ENCODE assay signal across 14 cellular contexts in genomic region chr12:50690923-50691322, GRCh38.
DNase-seq lines count a peak whose midpoint lies in the region; ATAC-seq and TF ChIP-seq lines count a peak whose summit lies in the region.
"Had no signal": no experiment of that assay in that cellular context is flagged by ENCODE, and none has a peak within 500 bp of the region (broad histone marks: within the 10 kb centered on the region; RNA-seq: fewer than 3 reads in every experiment).

No MANE protein-coding gene starts in this region.

- H3K27ac ChIP-seq in left ventricle myocardium inferior (replicated peaks) = peak overlapping the region; percentile 38
- H3K27ac ChIP-seq in esophagus muscularis mucosa (replicated peaks in 1 of 4) = no peak overlapping the region
- no peak overlapping the region for H3K27ac ChIP-seq in tibial artery

- no peak for TF ChIP-seq POLR2A in esophagus muscularis mucosa (IDR thresholded peaks at IDR 0.05; ENCODE audit: low read depth)

- H3K27me3 ChIP-seq in left ventricle myocardium inferior (ENCODE audit: low read depth) (no peaks in the 10 kb centered on the region), esophagus muscularis mucosa (no peaks in the 10 kb centered on the region), tibial artery (no peaks in the 10 kb centered on the region)

- DNase-seq in astrocyte of the hippocampus (ENCODE audit: low read depth, low spot score) (peak; percentile 88), left ventricle myocardium inferior (peak; percentile 46), putamen (ENCODE audit: low spot score) (peak; percentile 85), esophagus muscularis mucosa (ENCODE audit: extremely low spot score) (no peak), tibial artery (no peak)
- DNase-seq: activated CD8-positive, alpha-beta memory T cell treated with anti-CD3 and anti-CD28 coated beads, Interleukin-2, amount 50 U/mL, for 4 hours; Caco-2; central memory CD4-positive, alpha-beta T cell; NCI-H1092; stimulated activated naive CD4-positive, alpha-beta T cell had no signal

- H3K36me3 ChIP-seq in left ventricle myocardium inferior (peaks cover 75% of the 10 kb centered on the region), esophagus muscularis mucosa (peaks cover 25 to 93% (median 67%) of the 10 kb centered on the region in 4 donors), tibial artery (peaks cover 32 to 93% (median 37%) of the 10 kb centered on the region in 3 donors)

- TF ChIP-seq RAD21 in Ishikawa (IDR thresholded peaks at IDR 0.05; ENCODE audit: low read depth) = no peak

- ATAC-seq in HG03196 (IDR thresholded peaks at IDR 0.05; ENCODE audit: unreplicated experiment) = no peak
- no peak for ATAC-seq in GM19467 (IDR thresholded peaks at IDR 0.05; ENCODE audit: unreplicated experiment)
- ATAC-seq: Panc1 had no signal

- H3K9me3 ChIP-seq in left ventricle myocardium inferior (replicated peaks) = no peaks in the 10 kb centered on the region
- H3K9me3 ChIP-seq in esophagus muscularis mucosa = no peaks in the 10 kb centered on the region
- no peaks in the 10 kb centered on the region for H3K9me3 ChIP-seq in tibial artery
- H3K9me3 ChIP-seq: Caco-2 had no signal

- intact Hi-C loops in left ventricle myocardium inferior (cut with micrococcal nuclease) = no loop called here
- intact Hi-C loops in esophagus muscularis mucosa (cut with DNase I) = no loop called here
- intact Hi-C loops in tibial artery (cut with DNase I; ENCODE audit: low total_unique reads) = no loop called here

- H3K4me1 ChIP-seq in left ventricle myocardium inferior = peaks cover 10% of the 10 kb centered on the region
- no peaks in the 10 kb centered on the region for H3K4me1 ChIP-seq in esophagus muscularis mucosa
- H3K4me1 ChIP-seq in tibial artery = no peaks in the 10 kb centered on the region

- H3K4me3 ChIP-seq in left ventricle myocardium inferior (no peak overlapping the region), esophagus muscularis mucosa (no peak overlapping the region), tibial artery (no peak overlapping the region)

- 43% methylated on average over 3 of the region's 3 CpGs for WGBS in esophagus muscularis mucosa

- no peak for TF ChIP-seq EP300 in Ishikawa (IDR thresholded peaks at IDR 0.05; ENCODE audit: borderline replicate concordance)
- TF ChIP-seq EP300 in esophagus muscularis mucosa (IDR thresholded peaks at IDR 0.05) = no peak

- TF ChIP-seq CTCF in left ventricle myocardium inferior (IDR thresholded peaks at IDR 0.05; ENCODE audit: borderline replicate concordance) = no peak
- no peak for TF ChIP-seq CTCF in esophagus muscularis mucosa (IDR thresholded peaks at IDR 0.05)
- no peak for TF ChIP-seq CTCF in tibial artery (IDR thresholded peaks at IDR 0.05)

TF ChIP-seq in Ishikawa, 13 proteins besides CTCF, POLR2A, EP300 and RAD21:
- TF ChIP-seq NFIC (IDR thresholded peaks at IDR 0.05) (peak; percentile 72), FOXM1 (IDR thresholded peaks at IDR 0.05; ENCODE audit: borderline replicate concordance, low read depth) (no peak), YY1 (IDR thresholded peaks at IDR 0.05; ENCODE audit: low read depth) (0 out of 2 replicates have a peak, but pooled peaks have one; percentile 17), ZBTB7A (IDR thresholded peaks at IDR 0.05; ENCODE audit: low read depth) (no peak), REST (IDR thresholded peaks at IDR 0.05; ENCODE audit: low read depth) (no peak), CREB1 (IDR thresholded peaks at IDR 0.05; ENCODE audit: low read depth) (no peak), USF1 (IDR thresholded peaks at IDR 0.05) (no peak), TEAD4 (IDR thresholded peaks at IDR 0.05) (peak; percentile 39; the same call in 1 of the 2 replicates)
- TF ChIP-seq, protein P1, sequence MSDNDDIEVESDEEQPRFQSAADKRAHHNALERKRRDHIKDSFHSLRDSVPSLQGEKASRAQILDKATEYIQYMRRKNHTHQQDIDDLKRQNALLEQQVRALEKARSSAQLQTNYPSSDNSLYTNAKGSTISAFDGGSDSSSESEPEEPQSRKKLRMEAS (IDR thresholded peaks at IDR 0.05) = peak; percentile 33; the same call in 1 of the 2 replicates

Comparison
In these comparisons a context has a peak if more than half of its experiments do, and no peak if none do; other contexts are left out.
1. DNase-seq: peak in astrocyte of the hippocampus (single experiment), left ventricle myocardium inferior (single experiment) and putamen (single experiment); none in esophagus muscularis mucosa (single experiment) and tibial artery (0 of 2).